ENCODE assay signal across 8 cellular contexts in the genomic region with DNA sequence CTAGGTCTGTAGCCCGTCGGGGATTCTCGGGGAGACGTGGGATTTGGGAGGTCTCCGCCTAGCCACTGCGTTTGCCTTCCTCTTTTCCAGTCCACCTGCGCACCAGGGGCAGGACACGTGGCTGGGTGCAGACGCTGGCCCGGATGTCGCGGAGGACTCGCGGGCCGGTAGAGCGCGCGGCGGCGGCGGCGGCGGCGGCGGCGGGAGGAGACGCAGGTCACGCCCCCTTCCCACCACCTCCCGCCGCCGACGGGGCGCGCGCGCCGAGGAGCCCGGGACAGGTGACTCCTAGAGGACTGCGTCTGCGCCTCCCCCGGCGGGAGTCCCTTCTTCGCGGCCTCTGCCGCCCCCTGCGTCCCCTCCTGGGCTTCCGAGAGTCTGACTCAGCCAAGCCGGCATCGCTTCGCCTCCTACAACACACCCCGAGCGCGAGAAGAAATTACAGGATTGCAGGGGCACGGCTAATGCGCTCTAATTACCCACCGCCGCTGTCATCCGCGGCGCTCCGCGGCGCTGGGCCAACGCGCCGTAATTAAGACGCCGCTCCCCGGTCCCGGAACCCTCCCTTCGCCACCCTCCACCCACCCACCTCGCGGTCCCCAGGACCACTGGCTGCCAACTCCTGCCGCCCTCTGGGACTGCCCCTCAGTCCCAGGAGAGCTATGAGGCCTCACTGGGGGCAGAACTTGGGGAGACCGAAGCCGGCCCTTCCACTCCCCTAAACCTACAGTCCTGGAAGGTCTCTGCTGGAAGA.
A peak's percentile ranks its signal among the peaks of the same experiment; 100 is the strongest.
DNase-seq lines count a peak whose midpoint lies in the region; ATAC-seq and TF ChIP-seq lines count a peak whose summit lies in the region.

No MANE protein-coding gene starts in this region.

- H3K36me3 ChIP-seq in endodermal cell (ENCODE audit: control insufficient read depth, insufficient read depth, low read length) = peaks cover 4% of the 10 kb centered on the region

- in situ Hi-C loops in GM13976 (cut with MboI; ENCODE audit: low sequenced_read_pairs, unreplicated experiment) = no loop called here

- H3K36me3 Mint-ChIP-seq in endodermal cell (ENCODE audit: low read depth) (peaks cover 10% of the 10 kb centered on the region), naive B cell (no peaks in the 10 kb centered on the region)

- H3K9ac ChIP-seq in endodermal cell (ENCODE audit: extremely low read depth, low read length, poor library complexity, severe bottlenecking) = peak overlapping the region; percentile 51

- peak overlapping the region; percentile 75 for H3K4me3 ChIP-seq in endodermal cell (ENCODE audit: low read length)

- H3K9me3 Mint-ChIP-seq in endodermal cell (peaks cover 16% of the 10 kb centered on the region), naive B cell (peaks cover 0 to 3% (median 0%) of the 10 kb centered on the region in 7 donors)

- peak; percentile 82 for DNase-seq in GM13976 (ENCODE audit: low spot score)
- peak; percentile 63 for DNase-seq in NCI-H1092 (lab: John Stamatoyannopoulos, UW)
- peak; percentile 84 for DNase-seq in activated CD8-positive, alpha-beta memory T cell treated with anti-CD3 and anti-CD28 coated beads for 24 hours
- peak; percentile 92 for DNase-seq in endodermal cell
- peak; percentile 56 for DNase-seq in naive B cell
- DNase-seq in stimulated activated CD8-positive, alpha-beta memory T cell treated with anti-CD3 and anti-CD28 coated beads, Interleukin-7, amount 100 ng/mL, for 48 hours (ENCODE audit: extremely low read depth in 1 of 2, low read depth in 1 of 2) = peak; percentile 50 to 53

- peaks cover 44% of the 10 kb centered on the region for H3K4me1 Mint-ChIP-seq in endodermal cell
- H3K4me1 Mint-ChIP-seq in naive B cell = peaks cover 9 to 23% (median 19%) of the 10 kb centered on the region in 3 donors

- no peaks in the 10 kb centered on the region for H3K27me3 ChIP-seq in endodermal cell (ENCODE audit: control insufficient read depth, insufficient read depth, low read length, poor library complexity, severe bottlenecking)

- TF ChIP-seq CTCF in GM13976 (IDR thresholded peaks at IDR 0.05; ENCODE audit: borderline replicate concordance, control extremely low read depth, extremely low read depth, insufficient read depth, missing control alignments) (peak; percentile 22), endodermal cell (conservative IDR thresholded peaks at IDR 0.05) (peak; percentile 55)

- peaks cover 13% of the 10 kb centered on the region for H3K9me3 ChIP-seq in endodermal cell (ENCODE audit: control insufficient read depth, low read length)

- H3K27me3 Mint-ChIP-seq in endodermal cell (ENCODE audit: insufficient read depth) (peaks cover 3% of the 10 kb centered on the region), naive B cell (peaks cover 44 to 82% (median 57%) of the 10 kb centered on the region in 3 donors)

- peaks cover 15% of the 10 kb centered on the region for H3K4me1 ChIP-seq in endodermal cell (ENCODE audit: control insufficient read depth, insufficient read depth, low read length)

- H3K27ac ChIP-seq in endodermal cell (ENCODE audit: low read depth, low read length) = peak overlapping the region; percentile 82

- peak overlapping the region; percentile 67 for H3K4me3 Mint-ChIP-seq in endodermal cell
- H3K4me3 Mint-ChIP-seq in naive B cell = peak overlapping the region; percentile 39 to 88 (median 77)

- 1 to 3% methylated on average over 14 to 76 of the region's 76 CpGs for WGBS in endodermal cell (ENCODE audit: insufficient coverage in 1 of 2, insufficient read length in 1 of 2), 2 experiments

- H3K27ac Mint-ChIP-seq in endodermal cell (peak overlapping the region; percentile 96), naive B cell (no peak overlapping the region)

- ATAC-seq in naive B cell (ENCODE audit: low read depth in 2 of 2) (peak; percentile 64 to 66), GM21786 (IDR thresholded peaks at IDR 0.05; ENCODE audit: unreplicated experiment) (no peak), HG03097 (IDR thresholded peaks at IDR 0.05; ENCODE audit: low FRiP score, unreplicated experiment) (no peak)

Comparison
In these comparisons a context has a peak if more than half of its experiments do, and no peak if none do; other contexts are left out.
1. ATAC-seq: peak in naive B cell (2 of 2); none in GM21786 (single experiment) and HG03097 (single experiment).
2. Peak in every context shown above with its lines, with median percentiles within 50 percentile points of each other: DNase-seq.